In the genomic region with DNA sequence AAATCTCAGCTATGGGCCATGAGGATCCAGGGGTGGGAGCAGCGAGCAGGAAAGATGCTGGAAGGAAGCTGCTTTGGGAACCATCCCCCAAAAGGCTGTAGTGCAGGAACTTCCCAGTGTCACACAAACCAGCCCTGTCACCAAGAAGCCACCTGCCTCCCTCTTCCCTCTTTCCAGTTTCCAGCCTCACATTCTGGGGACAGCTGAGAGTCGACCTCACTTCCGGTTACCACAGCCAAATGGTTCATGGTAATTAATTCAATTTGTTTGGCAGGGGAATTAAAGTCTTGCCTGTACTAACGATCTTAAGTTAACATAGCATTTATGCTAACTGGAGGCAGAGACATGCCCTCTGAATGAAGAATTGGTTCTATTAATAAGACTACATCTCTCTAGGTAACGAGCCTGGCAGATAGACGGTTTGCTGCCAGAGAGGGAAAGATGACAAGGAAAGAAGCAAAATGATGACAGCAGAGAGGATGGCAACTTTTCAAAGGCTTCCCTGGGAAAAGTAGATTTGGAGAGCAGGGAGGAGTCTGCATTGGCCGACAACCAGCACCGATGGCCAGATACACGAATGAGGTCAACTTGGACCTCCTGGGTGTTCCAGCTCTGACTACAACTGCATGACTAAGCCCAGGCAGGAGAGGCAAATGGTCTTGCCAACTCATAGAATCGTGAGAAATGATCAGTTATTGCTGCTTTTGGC, we compare ENCODE assay signal across 10 cellular contexts.
A peak's percentile ranks its signal among the peaks of the same experiment; 100 is the strongest.
DNase-seq lines count a peak whose midpoint lies in the region; ATAC-seq, FAIRE-seq and TF ChIP-seq lines count a peak whose summit lies in the region.
"Had no signal": no experiment of that assay in that cellular context is flagged by ENCODE, and none has a peak within 500 bp of the region (broad histone marks: within the 10 kb centered on the region; RNA-seq: fewer than 3 reads in every experiment).

No MANE protein-coding gene starts in this region.

- no peak for TF ChIP-seq POLR2A in right lobe of liver (IDR thresholded peaks at IDR 0.05)
- TF ChIP-seq POLR2A in HepG2 (IDR thresholded peaks at IDR 0.05; ENCODE audit: insufficient read depth in 1 of 2, low read depth in 2 of 2, low read length in 2 of 2): no peak

- BruUV-seq in HepG2 (replicated peaks; lab: Mats Ljungman, UMichigan): no TSS peak

- WGBS in right lobe of liver (ENCODE audit: insufficient coverage, low coverage, low lambda C conversion rate, missing lambda C conversion rate): 43% methylated on average over 7 of the region's 10 CpGs
- WGBS in HepG2 (ENCODE audit: low lambda C conversion rate): 72% methylated on average over 9 of the region's 10 CpGs
- 6 to 8% methylated on average over 10 of the region's 10 CpGs for WGBS in aorta, 2 donors

- peak; percentile 76 to 80 (median 78) for DNase-seq in right lobe of liver
- no peak for DNase-seq in HepG2 (ENCODE audit: low spot score)
- DNase-seq in cardiac fibroblast (ENCODE audit: low read depth in 2 of 2): peak; percentile 93 to 98
- DNase-seq in mucosa of descending colon: peak in 2 of 3 donors; percentile 30 to 33
- DNase-seq in aorta: peak; percentile 89 to 92
- no peak for DNase-seq in HT-29 (ENCODE audit: low spot score)
- DNase-seq: effector CD4-positive, alpha-beta T cell; SHP77 had no signal

- no peak for TF ChIP-seq EP300 in HepG2 (IDR thresholded peaks at IDR 0.05; ENCODE audit: low read depth in 2 of 2, low read length in 2 of 2)
- no peak for TF ChIP-seq EP300 in HepG2 (CRISPR knock-in tag; IDR thresholded peaks at IDR 0.05; ENCODE audit: borderline replicate concordance)

- H3K27me3 ChIP-seq in right lobe of liver (no peaks in the 10 kb centered on the region), HepG2 (ENCODE audit: control insufficient read depth in 1 of 2, insufficient read depth in 2 of 2, low read length in 2 of 2) (no peaks in the 10 kb centered on the region), aorta (ENCODE audit: control insufficient read depth in 1 of 2, insufficient read depth in 2 of 2, low read length in 1 of 2) (no peaks in the 10 kb centered on the region)

- H3K36me3 ChIP-seq in right lobe of liver: no peaks in the 10 kb centered on the region
- H3K36me3 ChIP-seq in HepG2 (replicated peaks in 1 of 2; ENCODE audit: control insufficient read depth in 1 of 2, insufficient read depth in 2 of 2, low read length in 2 of 2): no peaks in the 10 kb centered on the region
- no peaks in the 10 kb centered on the region for H3K36me3 ChIP-seq in mucosa of descending colon (ENCODE audit: low read depth)
- H3K36me3 ChIP-seq in aorta (ENCODE audit: control insufficient read depth in 1 of 2, insufficient read depth in 2 of 2, low read length in 1 of 2): no peaks in the 10 kb centered on the region

- TF ChIP-seq CTCF in right lobe of liver (IDR thresholded peaks at IDR 0.05) (no peak), HepG2 (CRISPR knock-in tag; IDR thresholded peaks at IDR 0.05) (no peak), cardiac fibroblast (IDR thresholded peaks at IDR 0.05; ENCODE audit: low read depth, low read length) (no peak), mucosa of descending colon (IDR thresholded peaks at IDR 0.05) (no peak)

- CTCF ChIA-PET in HepG2 (lab: Yijun Ruan, JAX; ENCODE audit: low intra/inter-chr PET ratio, low total read pairs): no interaction called here

- H3K27ac ChIP-seq in right lobe of liver (no peak overlapping the region), HepG2 (ENCODE audit: extremely low read length, insufficient read depth, low read length) (no peak overlapping the region), aorta (ENCODE audit: low read depth in 1 of 2, low read length in 2 of 2) (peak overlapping the region; percentile 49 to 97)

- in situ Hi-C loops in HepG2 (cut with HindIII; ENCODE audit: extremely low pct_ligation_motif_present, low pct_unique_long_range_greater_than_20kb): no loop called here

- FAIRE-seq in HepG2 (lab: Jason Lieb, UNC): no peak

- ATAC-seq in right lobe of liver: peak; percentile 83 to 93 (median 86)
- no peak for ATAC-seq in HepG2
- ATAC-seq in mucosa of descending colon: peak; percentile 51
- peak; percentile 86 for ATAC-seq in aorta (ENCODE audit: low FRiP score)
- ATAC-seq in GM21360 (IDR thresholded peaks at IDR 0.05; ENCODE audit: unreplicated experiment): no peak
- ATAC-seq in GM19351 (IDR thresholded peaks at IDR 0.05; ENCODE audit: unreplicated experiment): no peak

- no peaks in the 10 kb centered on the region for H3K79me2 ChIP-seq in HepG2 (ENCODE audit: insufficient read depth, low read length)

- no peak overlapping the region for H3K9ac ChIP-seq in HepG2 (ENCODE audit: insufficient read depth, low read depth, low read length)

- peaks cover 0 to 20% (median 8%) of the 10 kb centered on the region in 4 donors for H3K4me1 ChIP-seq in right lobe of liver
- H3K4me1 ChIP-seq in HepG2 (ENCODE audit: insufficient read depth, low read length): no peaks in the 10 kb centered on the region
- no peaks in the 10 kb centered on the region for H3K4me1 ChIP-seq in mucosa of descending colon (ENCODE audit: low read depth)
- H3K4me1 ChIP-seq in aorta (ENCODE audit: control insufficient read depth in 1 of 2, insufficient read depth in 2 of 2, low read length in 2 of 2): peaks cover 0 to 3% of the 10 kb centered on the region in 2 donors

- intact Hi-C loops in right lobe of liver (cut with DNase I) (no loop called here), HepG2 (cut with micrococcal nuclease; ENCODE audit: unreplicated experiment) (no loop called here), mucosa of descending colon (cut with DNase I, micrococcal nuclease) (no loop called here), aorta (cut with DNase I) (loop anchor here in 1 of 2 donors (2.0 kb wide), 1 partner anchor 19 kb away; no protein-coding TSS in a partner anchor)

- H3K9me3 ChIP-seq in right lobe of liver (no peaks in the 10 kb centered on the region), HepG2 (ENCODE audit: low read length) (no peaks in the 10 kb centered on the region), mucosa of descending colon (peaks cover 1% of the 10 kb centered on the region), aorta (ENCODE audit: control insufficient read depth, low read length) (no peaks in the 10 kb centered on the region)

- H3K4me3 ChIP-seq in right lobe of liver (no peak overlapping the region), HepG2 (replicated peaks in 1 of 3; ENCODE audit: insufficient read depth in 1 of 3, low read depth in 2 of 3, low read length in 3 of 3) (no peak overlapping the region), cardiac fibroblast (replicated peaks in 1 of 2; ENCODE audit: low read depth in 2 of 2, low read length in 2 of 2) (no peak overlapping the region), mucosa of descending colon (no peak overlapping the region), aorta (ENCODE audit: low read length in 2 of 2) (no peak overlapping the region)

- POLR2A ChIA-PET in HepG2 (lab: Yijun Ruan, JAX): no interaction called here

- H4K20me1 ChIP-seq in HepG2 (ENCODE audit: insufficient read depth, low read length): no peaks in the 10 kb centered on the region

- no peak overlapping the region for H2AFZ ChIP-seq in HepG2 (ENCODE audit: low read length)

- no peak for TF ChIP-seq RAD21 in HepG2 (CRISPR knock-in tag; IDR thresholded peaks at IDR 0.05)

- H3K4me2 ChIP-seq in HepG2 (ENCODE audit: low read depth, low read length): no peak overlapping the region

TF ChIP-seq in HepG2, 621 proteins besides CTCF, POLR2A, EP300 and RAD21:
- no peak for TF ChIP-seq HDAC2 (CRISPR knock-in tag; IDR thresholded peaks at IDR 0.05)
- TF ChIP-seq, protein P1, sequence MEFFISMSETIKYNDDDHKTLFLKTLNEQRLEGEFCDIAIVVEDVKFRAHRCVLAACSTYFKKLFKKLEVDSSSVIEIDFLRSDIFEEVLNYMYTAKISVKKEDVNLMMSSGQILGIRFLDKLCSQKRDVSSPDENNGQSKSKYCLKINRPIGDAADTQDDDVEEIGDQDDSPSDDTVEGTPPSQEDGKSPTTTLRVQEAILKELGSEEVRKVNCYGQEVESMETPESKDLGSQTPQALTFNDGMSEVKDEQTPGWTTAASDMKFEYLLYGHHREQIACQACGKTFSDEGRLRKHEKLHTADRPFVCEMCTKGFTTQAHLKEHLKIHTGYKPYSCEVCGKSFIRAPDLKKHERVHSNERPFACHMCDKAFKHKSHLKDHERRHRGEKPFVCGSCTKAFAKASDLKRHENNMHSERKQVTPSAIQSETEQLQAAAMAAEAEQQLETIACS (CRISPR knock-in tag; IDR thresholded peaks at IDR 0.05): no peak
- no peak for TF ChIP-seq ZNF251 (CRISPR knock-in tag; IDR thresholded peaks at IDR 0.05)
- TF ChIP-seq KDM2A (CRISPR knock-in tag; IDR thresholded peaks at IDR 0.05; ENCODE audit: borderline replicate concordance, low read depth): no peak
- TF ChIP-seq ZNF598 (CRISPR knock-in tag; IDR thresholded peaks at IDR 0.05; ENCODE audit: borderline replicate concordance): no peak
- TF ChIP-seq NR2C2 (CRISPR knock-in tag; IDR thresholded peaks at IDR 0.05; ENCODE audit: borderline replicate concordance): no peak
- no peak for TF ChIP-seq ZNF367 (CRISPR knock-in tag; IDR thresholded peaks at IDR 0.05; ENCODE audit: borderline replicate concordance)
- no peak for TF ChIP-seq ZBTB44 (CRISPR knock-in tag; IDR thresholded peaks at IDR 0.05)
- no peak for TF ChIP-seq DPF2 (CRISPR knock-in tag; IDR thresholded peaks at IDR 0.05; ENCODE audit: borderline replicate concordance, low read depth)
- no peak for TF ChIP-seq ZNF749 (CRISPR knock-in tag; IDR thresholded peaks at IDR 0.05; ENCODE audit: borderline replicate concordance)
- TF ChIP-seq, protein P2, sequence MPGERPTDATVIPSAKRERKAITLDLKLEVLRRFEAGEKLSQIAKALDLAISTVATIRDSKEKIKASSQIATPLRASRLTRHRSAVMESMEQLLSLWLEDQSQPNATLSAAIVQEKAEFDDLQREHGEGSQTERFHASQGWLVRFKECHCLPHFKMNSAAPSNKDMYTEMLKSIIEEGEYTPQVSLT (CRISPR knock-in tag; IDR thresholded peaks at IDR 0.05; ENCODE audit: borderline replicate concordance, low read depth): no peak
- no peak for TF ChIP-seq MXD4 (CRISPR knock-in tag; IDR thresholded peaks at IDR 0.05)
- no peak for TF ChIP-seq YY1 (IDR thresholded peaks at IDR 0.05; ENCODE audit: insufficient read depth, insufficient replicate concordance, low read depth, low read length)

Comparison
In these comparisons a context has a peak if more than half of its experiments do, and no peak if none do; other contexts are left out.
1. ATAC-seq: peak in right lobe of liver (4 of 4), mucosa of descending colon (single experiment) and aorta (single experiment); none in HepG2 (single experiment), GM21360 (single experiment) and GM19351 (single experiment).
2. DNase-seq: peak in right lobe of liver (3 of 3), cardiac fibroblast (2 of 2), mucosa of descending colon (2 of 3) and aorta (2 of 2); none in HepG2 (single experiment) and HT-29 (single experiment).
3. H3K27ac ChIP-seq: peak in aorta (2 of 2); none in right lobe of liver (0 of 3) and HepG2 (single experiment).